Comparison of ENCODE assay signal across 10 cellular contexts in genomic region chr16:12902511-12903324, GRCh38. TPM values are rescaled to one million over a fixed set of nuclear protein-coding genes. Genes with fewer than 3 reads are reported as not detected.
A peak's percentile ranks its signal among the peaks of the same experiment; 100 is the strongest.
DNase-seq lines count a peak whose midpoint lies in the region; ATAC-seq and TF ChIP-seq lines count a peak whose summit lies in the region.
"Had no signal": no experiment of that assay in that cellular context is flagged by ENCODE, and none has a peak within 500 bp of the region (broad histone marks: within the 10 kb centered on the region; RNA-seq: fewer than 3 reads in every experiment).

No MANE protein-coding gene starts in this region.

- H3K4me1 ChIP-seq in cardiac muscle cell (ENCODE audit: low read depth) (peaks cover 6% of the 10 kb centered on the region), ascending aorta (peaks cover 0 to 11% of the 10 kb centered on the region in 2 donors), suprapubic skin (peaks cover 27% of the 10 kb centered on the region), lower lobe of right lung (no peaks in the 10 kb centered on the region)

- H3K27me3 ChIP-seq in cardiac muscle cell (peaks cover 95% of the 10 kb centered on the region), ascending aorta (peaks cover 19% of the 10 kb centered on the region), suprapubic skin (peaks cover 90% of the 10 kb centered on the region), lower lobe of right lung (ENCODE audit: low read depth) (peaks cover 72% of the 10 kb centered on the region)

- peak in 1 of 2 donors; percentile 4 for DNase-seq in cardiac muscle cell (ENCODE audit: low read depth in 1 of 2, low spot score in 1 of 2)
- no peak for DNase-seq in left cardiac atrium
- no peak for DNase-seq in ascending aorta (ENCODE audit: low spot score in 2 of 2)
- peak; percentile 73 for DNase-seq in islet precursor cell
- no peak for DNase-seq in suprapubic skin (ENCODE audit: low spot score in 2 of 2)
- DNase-seq in lower lobe of right lung = no peak
- no peak for DNase-seq in NCI-H1930 (lab: John Stamatoyannopoulos, UW)
- DNase-seq: activated CD4-positive, CD25-positive, alpha-beta regulatory T cell; COR-L47 had no signal

- intact Hi-C loops in left cardiac atrium (cut with DNase I) = no loop called here
- intact Hi-C loops in ascending aorta (cut with DNase I) = no loop called here
- intact Hi-C loops in lower lobe of right lung (cut with DNase I) = no loop called here

- WGBS in suprapubic skin = 4% methylated on average over 19 of the region's 52 CpGs

- ATAC-seq in left cardiac atrium (no peak), lower lobe of right lung (no peak), GM21367 (IDR thresholded peaks at IDR 0.05; ENCODE audit: unreplicated experiment) (no peak)

- no peak for TF ChIP-seq EP300 in suprapubic skin (IDR thresholded peaks at IDR 0.05)

- H3K27ac ChIP-seq in cardiac muscle cell = no peak overlapping the region
- H3K27ac ChIP-seq in ascending aorta = no peak overlapping the region
- H3K27ac ChIP-seq in suprapubic skin = no peak overlapping the region
- no peak overlapping the region for H3K27ac ChIP-seq in lower lobe of right lung

- no peak for TF ChIP-seq POLR2A in suprapubic skin (IDR thresholded peaks at IDR 0.05)

- H3K9me3 ChIP-seq in cardiac muscle cell (ENCODE audit: low read depth) (no peaks in the 10 kb centered on the region), ascending aorta (no peaks in the 10 kb centered on the region), suprapubic skin (no peaks in the 10 kb centered on the region), lower lobe of right lung (no peaks in the 10 kb centered on the region)

- H3K4me3 ChIP-seq in cardiac muscle cell (peak overlapping the region; percentile 29), ascending aorta (peak overlapping the region; percentile 48 to 54), suprapubic skin (peak overlapping the region; percentile 45), lower lobe of right lung (no peak overlapping the region)

- H3K36me3 ChIP-seq in cardiac muscle cell = no peaks in the 10 kb centered on the region
- no peaks in the 10 kb centered on the region for H3K36me3 ChIP-seq in ascending aorta
- H3K36me3 ChIP-seq in suprapubic skin = no peaks in the 10 kb centered on the region
- no peaks in the 10 kb centered on the region for H3K36me3 ChIP-seq in lower lobe of right lung

- TF ChIP-seq CTCF in cardiac muscle cell (IDR thresholded peaks at IDR 0.05; ENCODE audit: low read depth, low read length) = no peak
- no peak for TF ChIP-seq CTCF in ascending aorta (IDR thresholded peaks at IDR 0.05)
- no peak for TF ChIP-seq CTCF in suprapubic skin (IDR thresholded peaks at IDR 0.05)
- no peak for TF ChIP-seq CTCF in lower lobe of right lung (IDR thresholded peaks at IDR 0.05)

RNA-seq across cellular contexts. Expression of gene SHISA9, which starts 1.3 kb away (rescaled TPM):
- total RNA-seq in cardiac muscle cell = 0.03 TPM in 1 of 2 replicates, not detected in the other
- polyA plus RNA-seq in cardiac muscle cell = not detected in 2 replicates
- total RNA-seq in left cardiac atrium = under 1 TPM; 0.31 to 0.44 TPM
- total RNA-seq in ascending aorta = 8.9 TPM
- total RNA-seq in suprapubic skin = 1 to 10 TPM in 2 of 4 donors, under 1 TPM in 2; 0.26 to 1.9 (median 1.2) TPM
- not detected for total RNA-seq in lower lobe of right lung
